In genomic region chr3:137767146-137768020, GRCh38 we compare ENCODE assay signal across 15 cellular contexts. TPM values are rescaled to one million over a fixed set of nuclear protein-coding genes. Genes with fewer than 3 reads are reported as not detected.
A peak's percentile ranks its signal among the peaks of the same experiment; 100 is the strongest.
DNase-seq lines count a peak whose midpoint lies in the region; ATAC-seq, FAIRE-seq and TF ChIP-seq lines count a peak whose summit lies in the region.
"Had no signal": no experiment of that assay in that cellular context is flagged by ENCODE, and none has a peak within 500 bp of the region (broad histone marks: within the 10 kb centered on the region; RNA-seq: fewer than 3 reads in every experiment).

No MANE protein-coding gene starts in this region.

- peaks cover 100% of the 10 kb centered on the region for H3K27me3 Mint-ChIP-seq in nephron progenitor cell (ENCODE audit: low read depth, poor library complexity)

- no peaks in the 10 kb centered on the region for H3K9me3 Mint-ChIP-seq in nephron progenitor cell
- H3K9me3 Mint-ChIP-seq: activated B cell treated with CpG ODN at 0.5 μM for 24 hours had no signal

- H3K4me1 ChIP-seq in heart right ventricle (peaks cover 2 to 74% (median 42%) of the 10 kb centered on the region in 9 donors), endothelial cell of umbilical vein (ENCODE audit: control insufficient read depth, extremely low read depth, insufficient read depth, low read length) (peaks cover 3% of the 10 kb centered on the region), vagina (peaks cover 57% of the 10 kb centered on the region)
- H3K4me1 ChIP-seq: BLaER1 treated with 17β-estradiol and CSF1 and Interleukin-3, amounts not matched to agents 10 nM and 100 nM had no signal

- no peaks in the 10 kb centered on the region for H3K9me3 ChIP-seq in heart right ventricle
- no peaks in the 10 kb centered on the region for H3K9me3 ChIP-seq in endothelial cell of umbilical vein (replicated peaks; ENCODE audit: control insufficient read depth, insufficient read depth, low read length)
- no peaks in the 10 kb centered on the region for H3K9me3 ChIP-seq in vagina

- H3K4me3 ChIP-seq in heart right ventricle (peak overlapping the region in 8 of 10 donors; percentile 21 to 46 (median 36)), endothelial cell of umbilical vein (replicated peaks in 1 of 3; ENCODE audit: insufficient read depth in 1 of 3, low read depth in 1 of 3, low read length in 3 of 3) (peak overlapping the region in 2 of 3 experiments; percentile 2 to 15), vagina (peak overlapping the region; percentile 6 to 34)
- H3K4me3 ChIP-seq: BLaER1 treated with 17β-estradiol and CSF1 and Interleukin-3, amounts not matched to agents 10 nM and 100 nM had no signal

- no peaks in the 10 kb centered on the region for H4K20me1 ChIP-seq in endothelial cell of umbilical vein (replicated peaks; ENCODE audit: control insufficient read depth, extremely low read depth, insufficient read depth, low read length)
- H4K20me1 ChIP-seq: BLaER1 treated with 17β-estradiol and CSF1 and Interleukin-3, amounts not matched to agents 10 nM and 100 nM had no signal

- no peak overlapping the region for H3K27ac Mint-ChIP-seq in nephron progenitor cell
- H3K27ac Mint-ChIP-seq: activated B cell treated with CpG ODN at 0.5 μM for 24 hours had no signal

- no peak for TF ChIP-seq POLR2A in endothelial cell of umbilical vein (IDR thresholded peaks at IDR 0.05; ENCODE audit: low read depth, low read length)
- TF ChIP-seq POLR2A in vagina (IDR thresholded peaks at IDR 0.05), result no peak

- no peak for ATAC-seq in heart right ventricle
- no peak for ATAC-seq in left ventricle myocardium superior
- ATAC-seq: sciatic nerve had no signal

- peaks cover 59% of the 10 kb centered on the region for H3K4me1 Mint-ChIP-seq in nephron progenitor cell

- H3K9ac ChIP-seq in endothelial cell of umbilical vein (replicated peaks; ENCODE audit: extremely low read depth, insufficient read depth, low read length), result no peak overlapping the region
- H3K9ac ChIP-seq: BLaER1 treated with 17β-estradiol and CSF1 and Interleukin-3, amounts not matched to agents 10 nM and 100 nM had no signal

- no peak for FAIRE-seq in endothelial cell of umbilical vein (lab: Jason Lieb, UNC)

- no peaks in the 10 kb centered on the region for H3K79me2 ChIP-seq in endothelial cell of umbilical vein (ENCODE audit: control insufficient read depth, insufficient read depth, low read length)

- H3K27me3 ChIP-seq in heart right ventricle (peaks cover 62 to 100% (median 100%) of the 10 kb centered on the region in 7 donors), endothelial cell of umbilical vein (ENCODE audit: control insufficient read depth in 2 of 2, insufficient read depth in 2 of 2, low read length in 2 of 2) (peaks cover 94 to 99% of the 10 kb centered on the region in 2 experiments), vagina (peaks cover 5% of the 10 kb centered on the region)

- CTCF ChIA-PET in endothelial cell of umbilical vein (lab: Charles Lee), result interaction anchor here (1.1 kb wide), 1 partner anchor 19 kb away, joined by 3 read pairs; no protein-coding TSS in a partner anchor

- peak overlapping the region; percentile 49 for H3K4me3 Mint-ChIP-seq in nephron progenitor cell
- H3K4me3 Mint-ChIP-seq: activated B cell treated with CpG ODN at 0.5 μM for 24 hours had no signal

- no peaks in the 10 kb centered on the region for H3K36me3 ChIP-seq in heart right ventricle
- no peaks in the 10 kb centered on the region for H3K36me3 ChIP-seq in endothelial cell of umbilical vein (ENCODE audit: control insufficient read depth in 2 of 2, extremely low read depth in 1 of 2, insufficient read depth in 2 of 2, low read length in 2 of 2)
- H3K36me3 ChIP-seq in vagina, result no peaks in the 10 kb centered on the region

- peak overlapping the region; percentile 49 for H3K4me2 ChIP-seq in endothelial cell of umbilical vein (ENCODE audit: insufficient read depth, low read length)
- H3K4me2 ChIP-seq: BLaER1 treated with 17β-estradiol and CSF1 and Interleukin-3, amounts not matched to agents 10 nM and 100 nM had no signal

- H3K9me1 ChIP-seq in endothelial cell of umbilical vein (replicated peaks; ENCODE audit: control insufficient read depth, extremely low read depth, insufficient read depth, low read length), result no peaks in the 10 kb centered on the region

- TF ChIP-seq CTCF in heart right ventricle (IDR thresholded peaks at IDR 0.05), result no peak
- no peak for TF ChIP-seq CTCF in endothelial cell of umbilical vein (IDR thresholded peaks at IDR 0.05; ENCODE audit: extremely low read depth in 1 of 2, insufficient read depth in 1 of 2, low read depth in 1 of 2, low read length in 2 of 2)
- TF ChIP-seq CTCF in nephron progenitor cell (IDR thresholded peaks at IDR 0.05), result no peak
- TF ChIP-seq CTCF in vagina (IDR thresholded peaks at IDR 0.05), result no peak

- no peak overlapping the region for H2AFZ ChIP-seq in endothelial cell of umbilical vein (ENCODE audit: low read depth, low read length)

- BruUV-seq in endothelial cell of umbilical vein (replicated peaks; lab: Mats Ljungman, UMichigan), result no TSS peak

- 2% methylated on average over 36 of the region's 36 CpGs for WGBS in heart right ventricle, 2 donors

- POLR2A ChIA-PET in endothelial cell of umbilical vein (lab: Charles Lee), result no interaction called here

- intact Hi-C loops in heart right ventricle (cut with DNase I), result no loop called here
- intact Hi-C loops in left ventricle myocardium superior (cut with micrococcal nuclease), result no loop called here
- intact Hi-C loops in endothelial cell of umbilical vein (cut with micrococcal nuclease), result no loop called here
- intact Hi-C loops in vagina (cut with DNase I), result no loop called here
- intact Hi-C loops in posterior cingulate gyrus (cut with DNase I), result no loop called here

- H3K36me3 Mint-ChIP-seq in nephron progenitor cell (ENCODE audit: low read depth), result no peaks in the 10 kb centered on the region

- no peak overlapping the region for H3K27ac ChIP-seq in heart right ventricle
- H3K27ac ChIP-seq in endothelial cell of umbilical vein (ENCODE audit: insufficient read depth, low read depth, low read length), result no peak overlapping the region
- H3K27ac ChIP-seq in vagina, result no peak overlapping the region
- H3K27ac ChIP-seq: BLaER1 treated with 17β-estradiol and CSF1 and Interleukin-3, amounts not matched to agents 10 nM and 100 nM had no signal

- dilution Hi-C loops in endothelial cell of umbilical vein (cut with MboI; ENCODE audit: extremely low pct_ligation_motif_present, low sequenced_read_pairs), result no loop called here

- DNase-seq in heart right ventricle, result no peak
- no peak for DNase-seq in left ventricle myocardium superior
- DNase-seq in endothelial cell of umbilical vein (ENCODE audit: low read depth, low spot score), result no peak
- peak; percentile 23 for DNase-seq in nephron progenitor cell
- DNase-seq in vagina (ENCODE audit: extremely low spot score in 2 of 2), result no peak
- DNase-seq in ureter (ENCODE audit: low spot score), result no peak
- DNase-seq in NCI-H2081 treated with DMSO at 0.1 percent for 48 hours (lab: John Stamatoyannopoulos, UW), result no peak
- DNase-seq in posterior cingulate gyrus, result no peak
- DNase-seq: activated B cell treated with CpG ODN at 0.5 μM for 24 hours; activated naive CD4-positive, alpha-beta T cell; effector CD4-positive, alpha-beta T cell; NCI-H187 had no signal

TF ChIP-seq in endothelial cell of umbilical vein, 7 proteins besides CTCF, POLR2A, EP300 and RAD21:
- TF ChIP-seq MYC (IDR thresholded peaks at IDR 0.05; ENCODE audit: low read depth, low read length) (no peak), EZH2 (IDR thresholded peaks at IDR 0.05; ENCODE audit: borderline replicate concordance, low read depth, low read length, severe bottlenecking) (no peak), MAX (IDR thresholded peaks at IDR 0.05; ENCODE audit: insufficient read depth, insufficient read length) (no peak), FOS (IDR thresholded peaks at IDR 0.05; ENCODE audit: borderline replicate concordance, insufficient read depth, low read length) (no peak)

RNA-seq across cellular contexts. Expression of gene SOX14, which starts 3.3 kb away (rescaled TPM):
- total RNA-seq in heart right ventricle (not detected), left ventricle myocardium superior (not detected), endothelial cell of umbilical vein (not detected in 2 replicates), vagina (not detected), ureter (not detected)
- polyA plus RNA-seq in heart right ventricle (not detected), endothelial cell of umbilical vein (not detected in 2 replicates)
- polyA plus RNA-seq in endothelial cell of umbilical vein (2011; cell fraction: cytosol; rRNA removed), result not detected in 2 replicates
- not detected in 2 replicates for polyA plus RNA-seq in endothelial cell of umbilical vein (2011; cell fraction: nucleus; rRNA removed)
- not detected in 2 replicates for polyA plus RNA-seq in endothelial cell of umbilical vein (2012)
- polyA minus RNA-seq in endothelial cell of umbilical vein, result not detected in 2 replicates
- polyA minus RNA-seq in endothelial cell of umbilical vein (2011; cell fraction: cytosol; rRNA and poly(A)+ RNA removed), result not detected
- not detected in 2 replicates for polyA minus RNA-seq in endothelial cell of umbilical vein (2011; cell fraction: nucleus; rRNA and poly(A)+ RNA removed)
- total RNA-seq: activated B cell treated with CpG ODN at 0.5 μM for 24 hours, kidney epithelial cell, sciatic nerve had no signal
